ENCODE assay signal across 10 cellular contexts in genomic region chr7:50317221-50317678, GRCh38. TPM values are rescaled to one million over a fixed set of nuclear protein-coding genes. Genes with fewer than 3 reads are reported as not detected.
A peak's percentile ranks its signal among the peaks of the same experiment; 100 is the strongest.
DNase-seq lines count a peak whose midpoint lies in the region; ATAC-seq lines count a peak whose summit lies in the region.
"Had no signal": no experiment of that assay in that cellular context is flagged by ENCODE, and none has a peak within 500 bp of the region (broad histone marks: within the 10 kb centered on the region; RNA-seq: fewer than 3 reads in every experiment).

No MANE protein-coding gene starts in this region.

- DNase-seq in activated CD4-positive, CD25-positive, alpha-beta regulatory T cell treated with anti-CD3 and anti-CD28 coated beads, Interleukin-2, amount 50 U/mL, for 72 hours: no peak
- DNase-seq in T-cell: peak in 29 of 34 experiments; percentile 44 to 85 (median 66)
- no peak for DNase-seq in stimulated activated effector memory CD8-positive, alpha-beta T cell treated with anti-CD3 and anti-CD28 coated beads, Interleukin-12 subunit alpha, Interleukin-12 subunit beta, amount 100 ng/mL, for 72 hours (ENCODE audit: low spot score in 2 of 2)
- DNase-seq in SHP77 (lab: John Stamatoyannopoulos, UW): no peak
- no peak for DNase-seq in H4 (ENCODE audit: low spot score)
- no peak for DNase-seq in D341Med (ENCODE audit: low spot score)
- DNase-seq: mammary epithelial cell had no signal

- peak overlapping the region in 1 of 2 donors; percentile 100 for H3K27ac Mint-ChIP-seq in T-cell
- H3K27ac Mint-ChIP-seq in stimulated activated effector memory CD8-positive, alpha-beta T cell treated with anti-CD3 and anti-CD28 coated beads, Interleukin-12 subunit alpha, Interleukin-12 subunit beta, amount 100 ng/mL, for 72 hours: peak overlapping the region; percentile 89

- ATAC-seq in activated CD4-positive, CD25-positive, alpha-beta regulatory T cell treated with anti-CD3 and anti-CD28 coated beads, Interleukin-2, amount 50 U/mL, for 24 hours: peak; percentile 77 to 79
- peak; percentile 43 for ATAC-seq in HG02840 (IDR thresholded peaks at IDR 0.05; ENCODE audit: low FRiP score, unreplicated experiment)
- ATAC-seq in T-cell (replicated peaks in 1 of 4): peak; percentile 67 to 79 (median 69)
- ATAC-seq in stimulated activated effector memory CD8-positive, alpha-beta T cell treated with anti-CD3 and anti-CD28 coated beads, Interleukin-12 subunit alpha, Interleukin-12 subunit beta, amount 100 ng/mL, for 72 hours: peak; percentile 89

- CTCF ChIA-PET in T-cell (lab: Charles Lee): interaction anchor here in 1 of 2 donors (0.9 to 6.0 kb wide), 13 partner anchors 10 to 112 kb away, joined by 3 to 38 read pairs (median 5); no protein-coding TSS in a partner anchor

- POLR2A ChIA-PET in T-cell (lab: Charles Lee): interaction anchor here (0.6 to 3.1 kb wide), 7 partner anchors 10 to 46 kb away, joined by 3 to 15 read pairs (median 6); partner anchors contain the start of gene IKZF1 (in 1 of the 2)

- no peaks in the 10 kb centered on the region for H3K27me3 Mint-ChIP-seq in T-cell

- peak overlapping the region; percentile 81 to 98 (median 95) for H3K4me3 Mint-ChIP-seq in T-cell
- peak overlapping the region; percentile 84 for H3K4me3 Mint-ChIP-seq in stimulated activated effector memory CD8-positive, alpha-beta T cell treated with anti-CD3 and anti-CD28 coated beads, Interleukin-12 subunit alpha, Interleukin-12 subunit beta, amount 100 ng/mL, for 72 hours

- H3K36me3 Mint-ChIP-seq in T-cell: peaks cover 58% of the 10 kb centered on the region
- peaks cover 7% of the 10 kb centered on the region for H3K36me3 Mint-ChIP-seq in stimulated activated effector memory CD8-positive, alpha-beta T cell treated with anti-CD3 and anti-CD28 coated beads, Interleukin-12 subunit alpha, Interleukin-12 subunit beta, amount 100 ng/mL, for 72 hours

- peaks cover 97% of the 10 kb centered on the region in 3 donors for H3K4me1 Mint-ChIP-seq in T-cell
- peaks cover 99% of the 10 kb centered on the region for H3K4me1 Mint-ChIP-seq in stimulated activated effector memory CD8-positive, alpha-beta T cell treated with anti-CD3 and anti-CD28 coated beads, Interleukin-12 subunit alpha, Interleukin-12 subunit beta, amount 100 ng/mL, for 72 hours

- no peaks in the 10 kb centered on the region for H3K9me3 Mint-ChIP-seq in T-cell
- no peaks in the 10 kb centered on the region for H3K9me3 Mint-ChIP-seq in stimulated activated effector memory CD8-positive, alpha-beta T cell treated with anti-CD3 and anti-CD28 coated beads, Interleukin-12 subunit alpha, Interleukin-12 subunit beta, amount 100 ng/mL, for 72 hours

RNA-seq across cellular contexts. Expression of gene IKZF1, which starts 12.7 kb away (rescaled TPM):
- 100 to 1,000 TPM; 429 to 525 (median 494) TPM for total RNA-seq in T-cell
- total RNA-seq in H4 (2014; rRNA removed; shearing (Covaris generic)): 0.06 and 1.2 TPM in 2 replicates
- total RNA-seq: mammary epithelial cell, SJSA1 had no signal

Comparison
In these comparisons a context has a peak if more than half of its experiments do, and no peak if none do; other contexts are left out.
1. DNase-seq: peak in T-cell (29 of 34); none in activated CD4-positive, CD25-positive, alpha-beta regulatory T cell treated with anti-CD3 and anti-CD28 coated beads, Interleukin-2, amount 50 U/mL, for 72 hours (single experiment), stimulated activated effector memory CD8-positive, alpha-beta T cell treated with anti-CD3 and anti-CD28 coated beads, Interleukin-12 subunit alpha, Interleukin-12 subunit beta, amount 100 ng/mL, for 72 hours (0 of 2), SHP77 (0 of 2), H4 (single experiment) and D341Med (single experiment).
2. RNA of gene IKZF1, which starts 12.7 kb away (total RNA-seq): 429 to 525 TPM in T-cell; 0.06 to 1.2 TPM in H4; every median in the first group is over 100 times any median in the second.
3. Peak in every context shown above with its lines, with median percentiles within 50 percentile points of each other: ATAC-seq.